Comparison of ENCODE assay signal across 20 cellular contexts in the genomic region with DNA sequence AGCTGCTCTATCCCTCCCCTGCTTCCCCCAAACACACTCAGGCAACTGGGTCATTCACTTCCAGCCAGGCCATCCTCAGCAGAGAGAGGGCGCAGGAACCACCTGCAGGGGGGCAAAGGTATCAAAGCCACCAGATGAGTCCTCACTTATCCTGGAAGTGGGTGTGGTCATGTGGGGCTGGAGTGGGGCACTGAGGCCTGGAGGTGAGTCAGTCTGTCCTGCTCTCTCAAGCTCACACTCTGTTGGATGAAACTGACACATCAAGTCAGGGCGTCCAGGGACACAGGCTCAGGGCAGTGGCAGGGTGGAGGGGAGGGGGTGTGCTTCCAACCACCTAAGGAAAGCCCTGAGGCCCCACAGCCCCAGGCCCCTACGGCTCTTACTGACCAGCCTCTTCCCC. TPM values are rescaled to one million over a fixed set of nuclear protein-coding genes. Genes with fewer than 3 reads are reported as not detected.
A peak's percentile ranks its signal among the peaks of the same experiment; 100 is the strongest.
DNase-seq lines count a peak whose midpoint lies in the region; ATAC-seq and TF ChIP-seq lines count a peak whose summit lies in the region.
"Had no signal": no experiment of that assay in that cellular context is flagged by ENCODE, and none has a peak within 500 bp of the region (broad histone marks: within the 10 kb centered on the region; RNA-seq: fewer than 3 reads in every experiment).

No MANE protein-coding gene starts in this region.

- H3K27me3 ChIP-seq in right lobe of liver: no peaks in the 10 kb centered on the region
- H3K27me3 ChIP-seq in upper lobe of right lung: peaks cover 64% of the 10 kb centered on the region
- H3K27me3 ChIP-seq in CD4-positive, alpha-beta memory T cell (ENCODE audit: insufficient read depth, low read length): peaks cover 4% of the 10 kb centered on the region
- H3K27me3 ChIP-seq: testis had no signal

- intact Hi-C loops in left ventricle myocardium superior (cut with micrococcal nuclease) (no loop called here), left cardiac atrium (cut with DNase I) (loop anchor here (10.0 kb wide), 3 partner anchors 93 to 543 kb away; no protein-coding TSS in a partner anchor), right lobe of liver (cut with DNase I) (no loop called here), upper lobe of right lung (cut with DNase I) (no loop called here)
- intact Hi-C loops in CD4-positive, alpha-beta memory T cell (cut with micrococcal nuclease): no loop called here

- H3K4me1 ChIP-seq in right lobe of liver: peaks cover 0 to 18% (median 4%) of the 10 kb centered on the region in 4 donors
- H3K4me1 ChIP-seq in upper lobe of right lung: peaks cover 17% of the 10 kb centered on the region
- H3K4me1 ChIP-seq in CD4-positive, alpha-beta memory T cell (ENCODE audit: insufficient read depth, low read length): peaks cover 4% of the 10 kb centered on the region
- H3K4me1 ChIP-seq: parathyroid adenoma had no signal

- H3K4me3 ChIP-seq in right lobe of liver (no peak overlapping the region), upper lobe of right lung (no peak overlapping the region)
- H3K4me3 ChIP-seq in CD4-positive, alpha-beta memory T cell (ENCODE audit: low read length in 2 of 2): no peak overlapping the region
- H3K4me3 ChIP-seq: Peyer's patch, testis had no signal

- H3K36me3 ChIP-seq in right lobe of liver (no peaks in the 10 kb centered on the region), upper lobe of right lung (no peaks in the 10 kb centered on the region)
- no peaks in the 10 kb centered on the region for H3K36me3 ChIP-seq in CD4-positive, alpha-beta memory T cell (ENCODE audit: insufficient read depth, low read length)
- H3K36me3 ChIP-seq: Peyer's patch had no signal

- POLR2A ChIA-PET in WTC11 (lab: Charles Lee): no interaction called here
- POLR2A ChIA-PET in CD4-positive, alpha-beta memory T cell (lab: Charles Lee; ENCODE audit: partially characterized antibody): no interaction called here

- no peak overlapping the region for H3K27ac Mint-ChIP-seq in WTC11
- H3K27ac Mint-ChIP-seq in CD4-positive, alpha-beta memory T cell: no peak overlapping the region
- H3K27ac Mint-ChIP-seq: CD4-positive, alpha-beta T cell; memory B cell had no signal

- TF ChIP-seq POLR2A in right lobe of liver (IDR thresholded peaks at IDR 0.05): no peak

- ATAC-seq in left ventricle myocardium superior (no peak), left cardiac atrium (no peak), WTC11 (no peak), right lobe of liver (no peak), upper lobe of right lung (no peak)

- peaks cover 13% of the 10 kb centered on the region; the same call in 1 of the 2 replicates for H3K9me3 Mint-ChIP-seq in WTC11
- H3K9me3 Mint-ChIP-seq in CD4-positive, alpha-beta memory T cell: peaks cover 0 to 5% (median 0%) of the 10 kb centered on the region in 8 donors
- H3K9me3 Mint-ChIP-seq: CD4-positive, alpha-beta T cell had no signal

- 43% methylated on average over 3 of the region's 3 CpGs for WGBS in right lobe of liver (ENCODE audit: insufficient coverage, low coverage, low lambda C conversion rate, missing lambda C conversion rate)

- H3K9me3 ChIP-seq in right lobe of liver (no peaks in the 10 kb centered on the region), upper lobe of right lung (no peaks in the 10 kb centered on the region)
- H3K9me3 ChIP-seq in CD4-positive, alpha-beta memory T cell (ENCODE audit: control insufficient read depth in 1 of 2, low read length in 2 of 2): no peaks in the 10 kb centered on the region
- H3K9me3 ChIP-seq: Peyer's patch, testis had no signal

- peaks cover 51% of the 10 kb centered on the region for H3K27me3 Mint-ChIP-seq in WTC11 (ENCODE audit: low read depth)
- peaks cover 23 to 26% of the 10 kb centered on the region in 2 donors for H3K27me3 Mint-ChIP-seq in CD4-positive, alpha-beta memory T cell

- H3K27ac ChIP-seq in right lobe of liver (no peak overlapping the region), upper lobe of right lung (no peak overlapping the region)
- no peak overlapping the region for H3K27ac ChIP-seq in CD4-positive, alpha-beta memory T cell (ENCODE audit: low read depth, low read length)
- H3K27ac ChIP-seq: KMS-11, parathyroid adenoma, Peyer's patch, testis had no signal

- peak; percentile 5 for DNase-seq in left ventricle myocardium superior
- DNase-seq in left cardiac atrium: no peak
- peak; percentile 10 for DNase-seq in WTC11 (ENCODE audit: low spot score)
- peak in 2 of 3 donors; percentile 22 to 29 for DNase-seq in right lobe of liver
- DNase-seq in upper lobe of right lung: peak; percentile 51
- no peak for DNase-seq in NCI-H2227 (lab: John Stamatoyannopoulos, UW; ENCODE audit: unreplicated experiment)
- no peak for DNase-seq in CD4-positive, alpha-beta memory T cell
- no peak for DNase-seq in HUDEP-2 (lab: John Stamatoyannopoulos, UW; ENCODE audit: unreplicated experiment in 76 of 76)
- DNase-seq: activated CD4-positive, alpha-beta T cell treated with anti-CD3 and anti-CD28 coated beads, Interleukin-2, amount 50 U/mL, for 4 hours; activated gamma-delta T cell treated with Interleukin-2 at 50 U/mL for 16 hours; amniotic stem cell; NCI-H146; NCI-H526; stimulated activated CD4-positive, alpha-beta T cell treated with anti-CD3 and anti-CD28 coated beads, Interleukin-1b, Interleukin-23, amount 100 ng/mL, for 48 hours; testis had no signal

- TF ChIP-seq CTCF in WTC11 (IDR thresholded peaks at IDR 0.05) (no peak), right lobe of liver (IDR thresholded peaks at IDR 0.05) (no peak), upper lobe of right lung (IDR thresholded peaks at IDR 0.05) (no peak)

- peaks cover 4% of the 10 kb centered on the region for H3K4me1 Mint-ChIP-seq in WTC11
- peaks cover 0 to 3% (median 2%) of the 10 kb centered on the region in 4 donors for H3K4me1 Mint-ChIP-seq in CD4-positive, alpha-beta memory T cell

- no peaks in the 10 kb centered on the region for H3K36me3 Mint-ChIP-seq in WTC11
- H3K36me3 Mint-ChIP-seq in CD4-positive, alpha-beta memory T cell: no peaks in the 10 kb centered on the region

- no peak overlapping the region for H3K4me3 Mint-ChIP-seq in WTC11
- H3K4me3 Mint-ChIP-seq in CD4-positive, alpha-beta memory T cell: no peak overlapping the region
- H3K4me3 Mint-ChIP-seq: memory B cell had no signal

- CTCF ChIA-PET in WTC11 (lab: Charles Lee): interaction anchor here (0.6 kb wide), 1 partner anchor 97 kb away, joined by 3 read pairs; no protein-coding TSS in a partner anchor
- CTCF ChIA-PET in CD4-positive, alpha-beta memory T cell (lab: Charles Lee; ENCODE audit: partially characterized antibody): interaction anchor here (1.0 kb wide), 1 partner anchor 686 kb away, joined by 3 read pairs; no protein-coding TSS in a partner anchor

TF ChIP-seq in WTC11, 78 proteins besides CTCF, POLR2A, EP300 and RAD21:
- TF ChIP-seq NFATC4 (CRISPR knock-in tag; IDR thresholded peaks at IDR 0.05): no peak
- no peak for TF ChIP-seq SMAD3 (CRISPR knock-in tag; IDR thresholded peaks at IDR 0.05; ENCODE audit: borderline replicate concordance)

RNA-seq across cellular contexts. Expression of a gene that starts 8.0 kb away (rescaled TPM):
- total RNA-seq in left ventricle myocardium superior: 12.0 TPM
- 1 to 10 TPM; 6.0 to 9.5 TPM for total RNA-seq in left cardiac atrium
- 4.1 to 4.6 TPM (median 4.4 TPM) in 3 replicates for total RNA-seq in WTC11 (2021)
- 10 to 100 TPM in 1 of 6 experiments, 1 to 10 TPM in 5; 5.4 to 13.0 (median 7.5) TPM for total RNA-seq in right lobe of liver
- total RNA-seq in upper lobe of right lung: 4.3 TPM
- total RNA-seq in CD4-positive, alpha-beta memory T cell: under 1 TPM in 1 of 2 experiments, not detected in 1; 0.12 TPM
- not detected for polyA plus RNA-seq in CD4-positive, alpha-beta memory T cell
- total RNA-seq: CD4-positive, alpha-beta T cell had no signal

Comparison
In these comparisons a context has a peak if more than half of its experiments do, and no peak if none do; other contexts are left out.
1. DNase-seq: peak in left ventricle myocardium superior (single experiment), WTC11 (single experiment), right lobe of liver (2 of 3) and upper lobe of right lung (single experiment); none in left cardiac atrium (single experiment), NCI-H2227 (single experiment), CD4-positive, alpha-beta memory T cell (0 of 5) and HUDEP-2 (0 of 76).
2. intact Hi-C loops: an anchor here in left cardiac atrium (10.0 kb wide); none called in left ventricle myocardium superior, right lobe of liver, upper lobe of right lung and CD4-positive, alpha-beta memory T cell.